In genomic region chr19:6706633-6706958, GRCh38 we compare ENCODE assay signal across 20 cellular contexts. TPM values are rescaled to one million over a fixed set of nuclear protein-coding genes. Genes with fewer than 3 reads are reported as not detected.
DNase-seq lines count a peak whose midpoint lies in the region; ATAC-seq, FAIRE-seq and TF ChIP-seq lines count a peak whose summit lies in the region.
"Had no signal": no experiment of that assay in that cellular context is flagged by ENCODE, and none has a peak within 500 bp of the region (broad histone marks: within the 10 kb centered on the region; RNA-seq: fewer than 3 reads in every experiment).

No MANE protein-coding gene starts in this region.

- no peak overlapping the region for H4K91ac ChIP-seq in neuronal stem cell (ENCODE audit: low read depth, low read length, poor library complexity)

- H3K4me3 ChIP-seq in kidney (ENCODE audit: low read length in 2 of 2) (no peak overlapping the region), neuronal stem cell (ENCODE audit: low read length in 2 of 2) (no peak overlapping the region), aorta (ENCODE audit: low read length in 2 of 2) (no peak overlapping the region)
- H3K4me3 ChIP-seq: BLaER1 treated with 17β-estradiol and CSF1 and Interleukin-3, amounts not matched to agents 10 nM and 100 nM; GM12878; GM23248 had no signal

- no peak overlapping the region for H2BK12ac ChIP-seq in neuronal stem cell (ENCODE audit: low read length)

- H3K4me1 Mint-ChIP-seq in osteocyte (ENCODE audit: unreplicated experiment): no peaks in the 10 kb centered on the region

- H3K9me3 Mint-ChIP-seq in osteocyte (ENCODE audit: unreplicated experiment): no peaks in the 10 kb centered on the region
- H3K9me3 Mint-ChIP-seq: CD4-positive, alpha-beta T cell had no signal

- H3K27me3 ChIP-seq in neuronal stem cell (ENCODE audit: control insufficient read depth in 3 of 3, insufficient read depth in 3 of 3, low read depth in 1 of 3, low read length in 3 of 3) (peaks cover 0 to 33% (median 23%) of the 10 kb centered on the region in 3 experiments), aorta (ENCODE audit: control insufficient read depth in 1 of 2, insufficient read depth in 2 of 2, low read length in 1 of 2) (no peaks in the 10 kb centered on the region)

- H2BK120ac ChIP-seq in neuronal stem cell (ENCODE audit: low read depth, low read length): no peak overlapping the region

- no peak overlapping the region for H3K14ac ChIP-seq in neuronal stem cell (ENCODE audit: low read length)

- H3K79me1 ChIP-seq in neuronal stem cell (ENCODE audit: low read depth, low read length): no peaks in the 10 kb centered on the region

- H2BK5ac ChIP-seq in neuronal stem cell (ENCODE audit: low read length): no peak overlapping the region

- H3K4me3 Mint-ChIP-seq in osteocyte (ENCODE audit: unreplicated experiment): no peak overlapping the region
- H3K4me3 Mint-ChIP-seq: CD4-positive, alpha-beta T cell had no signal

- no peak overlapping the region for H3K4me2 ChIP-seq in neuronal stem cell (ENCODE audit: insufficient read depth, low read length, poor library complexity, severe bottlenecking)
- H3K4me2 ChIP-seq: BLaER1 treated with 17β-estradiol and CSF1 and Interleukin-3, amounts not matched to agents 10 nM and 100 nM had no signal

- H3K9me3 ChIP-seq in kidney (ENCODE audit: control insufficient read depth in 1 of 2, low read length in 2 of 2) (no peaks in the 10 kb centered on the region), neuronal stem cell (replicated peaks in 1 of 2; ENCODE audit: control insufficient read depth in 2 of 2, insufficient read depth in 1 of 2, low read depth in 1 of 2, low read length in 2 of 2) (peaks cover 0 to 4% of the 10 kb centered on the region in 2 donors), aorta (ENCODE audit: control insufficient read depth, low read length) (no peaks in the 10 kb centered on the region)
- H3K9me3 ChIP-seq: BLaER1 treated with 17β-estradiol and CSF1 and Interleukin-3, amounts not matched to agents 10 nM and 100 nM had no signal

- peak; percentile 11 for DNase-seq in Right ventricle myocardium inferior (ENCODE audit: missing footprints)
- no peak for DNase-seq in left ventricle myocardium superior
- peak; percentile 37 for DNase-seq in kidney
- no peak for DNase-seq in neuronal stem cell (ENCODE audit: low spot score)
- DNase-seq in aorta: no peak
- DNase-seq in SK-N-DZ (ENCODE audit: low spot score): no peak
- DNase-seq in osteocyte (ENCODE audit: extremely low spot score, unreplicated experiment): no peak
- DNase-seq: 8988T; Calu3; CD4-positive, alpha-beta T cell; DMS 273 treated with DMSO at 0.1 percent for 48 hours; DMS79; GM23248 had no signal

- H3K18ac ChIP-seq in neuronal stem cell (ENCODE audit: low read length): peak overlapping the region; percentile 7

- H2AK5ac ChIP-seq in neuronal stem cell (ENCODE audit: low read depth, low read length): no peak overlapping the region

- H2AFZ ChIP-seq in neuronal stem cell (ENCODE audit: low read length): no peak overlapping the region
- H2AFZ ChIP-seq: GM23248 had no signal

- no peaks in the 10 kb centered on the region for H3K4me1 ChIP-seq in kidney (ENCODE audit: control insufficient read depth in 1 of 2, insufficient read depth in 1 of 2, low read depth in 1 of 2, low read length in 2 of 2)
- H3K4me1 ChIP-seq in neuronal stem cell (ENCODE audit: control insufficient read depth in 2 of 2, insufficient read depth in 1 of 2, low read depth in 1 of 2, low read length in 2 of 2): no peaks in the 10 kb centered on the region
- no peaks in the 10 kb centered on the region for H3K4me1 ChIP-seq in aorta (ENCODE audit: control insufficient read depth in 1 of 2, insufficient read depth in 2 of 2, low read length in 2 of 2)
- H3K4me1 ChIP-seq: BLaER1 treated with 17β-estradiol and CSF1 and Interleukin-3, amounts not matched to agents 10 nM and 100 nM had no signal

- no CpG with 5 or more reads among the region's 3 CpGs for WGBS in neuronal stem cell (ENCODE audit: extremely low coverage in 2 of 2, insufficient read length in 2 of 2, insufficient replicate concordance in 1 of 2), 2 donors
- 40 to 50% methylated on average over 3 of the region's 3 CpGs for WGBS in aorta, 2 donors

- TF ChIP-seq CTCF in kidney (IDR thresholded peaks at IDR 0.05; ENCODE audit: borderline replicate concordance, extremely low read depth, insufficient read depth) (no peak), osteocyte (IDR thresholded peaks at IDR 0.05) (no peak)

- H3K36me3 ChIP-seq in kidney (ENCODE audit: control insufficient read depth in 1 of 2, insufficient read depth in 2 of 2, low read length in 2 of 2) (no peaks in the 10 kb centered on the region), neuronal stem cell (replicated peaks in 1 of 2; ENCODE audit: control insufficient read depth in 2 of 2, insufficient read depth in 2 of 2, low read length in 2 of 2) (no peaks in the 10 kb centered on the region), aorta (ENCODE audit: control insufficient read depth in 1 of 2, insufficient read depth in 2 of 2, low read length in 1 of 2) (no peaks in the 10 kb centered on the region)

- no peak overlapping the region for H3K4ac ChIP-seq in neuronal stem cell (ENCODE audit: low read length)

- H3K23ac ChIP-seq in neuronal stem cell (ENCODE audit: low read depth, low read length, poor library complexity): no peak overlapping the region

- no peaks in the 10 kb centered on the region for H3K36me3 Mint-ChIP-seq in osteocyte (ENCODE audit: unreplicated experiment)

- no peak for FAIRE-seq in kidney (lab: Jason Lieb, UNC)
- FAIRE-seq: GM12878, GM18507, H54 had no signal

- H3K27ac ChIP-seq in kidney (ENCODE audit: low read depth in 2 of 2, low read length in 2 of 2) (no peak overlapping the region), neuronal stem cell (replicated peaks; ENCODE audit: low read length) (no peak overlapping the region), aorta (ENCODE audit: low read depth in 1 of 2, low read length in 2 of 2) (no peak overlapping the region)
- H3K27ac ChIP-seq: BLaER1 treated with 17β-estradiol and CSF1 and Interleukin-3, amounts not matched to agents 10 nM and 100 nM; GM23248; HL-60 had no signal

- no peak overlapping the region for H4K8ac ChIP-seq in neuronal stem cell (ENCODE audit: low read depth, low read length)

- H3K27ac Mint-ChIP-seq in osteocyte (ENCODE audit: unreplicated experiment): no peak overlapping the region
- H3K27ac Mint-ChIP-seq: CD4-positive, alpha-beta T cell had no signal

- intact Hi-C loops in Right ventricle myocardium inferior (cut with DNase I) (no loop called here), left ventricle myocardium superior (cut with micrococcal nuclease) (no loop called here), kidney (cut with DNase I) (no loop called here), aorta (cut with DNase I) (no loop called here)

- H2BK15ac ChIP-seq in neuronal stem cell (ENCODE audit: low read length): no peak overlapping the region

- peaks cover 24% of the 10 kb centered on the region for H3K27me3 Mint-ChIP-seq in osteocyte (ENCODE audit: unreplicated experiment)

- ATAC-seq in Right ventricle myocardium inferior: peak; percentile 19
- no peak for ATAC-seq in left ventricle myocardium superior
- peak; percentile 8 for ATAC-seq in aorta (ENCODE audit: low FRiP score)
- ATAC-seq: GM12878, HCT116 had no signal

- H3K9ac ChIP-seq in kidney (ENCODE audit: low read length in 2 of 2) (no peak overlapping the region), neuronal stem cell (ENCODE audit: low read depth, low read length, poor library complexity) (peak overlapping the region; percentile 27)
- H3K9ac ChIP-seq: BLaER1 treated with 17β-estradiol and CSF1 and Interleukin-3, amounts not matched to agents 10 nM and 100 nM; GM23248 had no signal

RNA-seq across cellular contexts. Expression of gene C3, which starts 13.9 kb away (rescaled TPM):
- total RNA-seq in Right ventricle myocardium inferior: 482 TPM
- total RNA-seq in left ventricle myocardium superior: 398 TPM
- 3,831 TPM for total RNA-seq in kidney
- polyA plus RNA-seq in kidney (ENCODE audit: insufficient read depth, low read depth, low replicate concordance): 452 TPM
- polyA plus RNA-seq in neuronal stem cell (2013, experiment 1 of 2): 0.21 TPM
- polyA plus RNA-seq in neuronal stem cell (2013, experiment 2 of 2): 0.64 TPM
- total RNA-seq in aorta: 1,000 to 10,000 TPM; 1,027 to 3,196 TPM
- 10 to 100 TPM in 1 of 2 donors, 1 to 10 TPM in 1; 9.1 to 17.8 TPM for polyA plus RNA-seq in aorta
- not detected in 2 replicates for polyA plus RNA-seq in SK-N-DZ (2014; cell fraction: cytosol; rRNA removed)
- polyA plus RNA-seq in SK-N-DZ (2014; cell fraction: nucleus; rRNA removed): not detected in 2 replicates
- total RNA-seq in osteocyte: 0.56 TPM in 1 of 2 replicates, not detected in the other

RNA-seq across cellular contexts. Expression of gene GPR108, which starts 30.8 kb away (rescaled TPM):
- 23.9 TPM for total RNA-seq in Right ventricle myocardium inferior
- total RNA-seq in left ventricle myocardium superior: 28.1 TPM
- 113 TPM for total RNA-seq in kidney
- 144 TPM for polyA plus RNA-seq in kidney (ENCODE audit: insufficient read depth, low read depth, low replicate concordance)
- polyA plus RNA-seq in neuronal stem cell (2013, experiment 1 of 2): 54.3 TPM
- polyA plus RNA-seq in neuronal stem cell (2013, experiment 2 of 2): 53.1 TPM
- total RNA-seq in aorta: 10 to 100 TPM; 49.2 to 70.2 TPM
- 100 to 1,000 TPM in 1 of 2 donors, 10 to 100 TPM in 1; 33.1 to 117 TPM for polyA plus RNA-seq in aorta
- 33.8 and 39.2 TPM in 2 replicates for polyA plus RNA-seq in SK-N-DZ (2014; cell fraction: cytosol; rRNA removed)
- 59.8 and 73.1 TPM in 2 replicates for polyA plus RNA-seq in SK-N-DZ (2014; cell fraction: nucleus; rRNA removed)
- total RNA-seq in osteocyte: 45.4 and 51.5 TPM in 2 replicates

RNA-seq across cellular contexts. Expression of gene TRIP10, which starts 32.9 kb away (rescaled TPM):
- total RNA-seq in Right ventricle myocardium inferior: 147 TPM
- total RNA-seq in left ventricle myocardium superior: 151 TPM
- 92.9 TPM for total RNA-seq in kidney
- polyA plus RNA-seq in kidney (ENCODE audit: insufficient read depth, low read depth, low replicate concordance): 57.5 TPM
- polyA plus RNA-seq in neuronal stem cell (2013, experiment 1 of 2): 49.7 TPM
- 50.0 TPM for polyA plus RNA-seq in neuronal stem cell (2013, experiment 2 of 2)
- total RNA-seq in aorta: 100 to 1,000 TPM in 1 of 2 donors, 10 to 100 TPM in 1; 91.8 to 146 TPM
- 100 to 1,000 TPM in 1 of 2 donors, 10 to 100 TPM in 1; 68.6 to 261 TPM for polyA plus RNA-seq in aorta
- 10.4 and 42.0 TPM in 2 replicates for polyA plus RNA-seq in SK-N-DZ (2014; cell fraction: cytosol; rRNA removed)
- polyA plus RNA-seq in SK-N-DZ (2014; cell fraction: nucleus; rRNA removed): 11.9 and 16.9 TPM in 2 replicates
- total RNA-seq in osteocyte: 51.1 and 53.8 TPM in 2 replicates

RNA-seq across cellular contexts. Expression of gene TNFSF14, which starts 36.6 kb away (rescaled TPM):
- total RNA-seq in Right ventricle myocardium inferior (0.73 TPM), left ventricle myocardium superior (1.5 TPM), kidney (2.5 TPM), aorta (10 to 100 TPM in 1 of 2 donors, 1 to 10 TPM in 1; 6.9 to 36.8 TPM), osteocyte (not detected in 2 replicates)
- polyA plus RNA-seq in kidney (ENCODE audit: insufficient read depth, low read depth, low replicate concordance) (not detected), aorta (under 1 TPM in 1 of 2 donors, not detected in 1; 0.13 TPM)
- not detected for polyA plus RNA-seq in neuronal stem cell (2013, experiment 1 of 2)
- under 0.01 TPM for polyA plus RNA-seq in neuronal stem cell (2013, experiment 2 of 2)
- polyA plus RNA-seq in SK-N-DZ (2014; cell fraction: cytosol; rRNA removed): not detected in 2 replicates
- polyA plus RNA-seq in SK-N-DZ (2014; cell fraction: nucleus; rRNA removed): not detected in 2 replicates
- total RNA-seq: G401, GM23248 had no signal
- polyA plus RNA-seq: GM23248 had no signal

Comparison
In these comparisons a context has a peak if more than half of its experiments do, and no peak if none do; other contexts are left out.
1. DNase-seq: peak in Right ventricle myocardium inferior (single experiment) and kidney (single experiment); none in left ventricle myocardium superior (single experiment), neuronal stem cell (single experiment), aorta (0 of 2), SK-N-DZ (single experiment) and osteocyte (single experiment).
2. RNA of gene C3, which starts 13.9 kb away (total RNA-seq): 3,831 TPM in kidney (single experiment), 1,027 to 3,196 TPM in aorta, 482 TPM in Right ventricle myocardium inferior (single experiment) and 398 TPM in left ventricle myocardium superior (single experiment); 0.56 TPM in osteocyte; every median in the first group is over 100 times any median in the second.